In the genomic region with DNA sequence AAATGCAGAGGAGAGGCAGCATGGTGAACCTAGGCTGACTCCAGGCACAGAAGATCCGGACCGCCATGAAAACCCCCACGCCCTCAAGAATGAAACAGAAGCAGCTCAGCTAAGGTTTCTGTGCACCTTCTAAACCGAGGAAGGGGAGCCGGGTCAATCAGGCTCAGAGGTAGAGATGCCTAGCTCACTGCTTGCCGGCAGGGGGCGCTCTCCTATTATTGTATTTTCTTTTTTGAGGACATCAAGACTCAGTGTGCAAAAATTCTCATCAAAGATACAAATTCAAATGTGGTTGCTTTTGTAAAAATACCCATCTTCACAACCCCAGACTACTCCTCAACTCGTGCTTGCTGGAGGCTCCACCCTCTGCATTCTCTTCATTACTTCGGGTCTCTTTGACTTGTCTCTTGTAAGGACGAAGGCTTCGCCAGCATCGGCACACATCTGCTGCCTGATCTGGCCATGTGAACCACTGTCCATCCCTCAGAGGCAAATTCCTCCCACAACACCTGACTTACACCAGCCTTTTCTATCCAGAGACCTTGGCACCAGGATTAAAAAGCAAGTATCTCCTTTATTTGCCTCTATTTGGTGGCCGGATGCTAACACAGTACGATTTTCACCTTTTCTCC, we compare ENCODE assay signal across 8 cellular contexts. TPM values are rescaled to one million over a fixed set of nuclear protein-coding genes. Genes with fewer than 3 reads are reported as not detected.
DNase-seq lines count a peak whose midpoint lies in the region; ATAC-seq, FAIRE-seq and TF ChIP-seq lines count a peak whose summit lies in the region.

No MANE protein-coding gene starts in this region.

- H2AFZ ChIP-seq in hepatocyte: no peak overlapping the region

- ATAC-seq in T-helper 17 cell (peak; percentile 79), GM21528 (IDR thresholded peaks at IDR 0.05; ENCODE audit: low FRiP score, unreplicated experiment) (no peak)

- H3K4me3 Mint-ChIP-seq in T-helper 17 cell: no peak overlapping the region

- peaks cover 2% of the 10 kb centered on the region for H3K36me3 Mint-ChIP-seq in T-helper 17 cell (ENCODE audit: low read depth)

- no peaks in the 10 kb centered on the region for H3K79me2 ChIP-seq in hepatocyte

- no peak for FAIRE-seq in small intestine (lab: Jason Lieb, UNC)

- H3K27me3 ChIP-seq in hepatocyte (no peaks in the 10 kb centered on the region), small intestine (ENCODE audit: control insufficient read depth in 2 of 2, insufficient read depth in 2 of 2, low read length in 2 of 2) (no peaks in the 10 kb centered on the region)

- peak overlapping the region; percentile 59 for H3K4me2 ChIP-seq in hepatocyte

- H3K27me3 Mint-ChIP-seq in T-helper 17 cell: peaks cover 69% of the 10 kb centered on the region

- peaks cover 8% of the 10 kb centered on the region for H3K4me1 Mint-ChIP-seq in T-helper 17 cell

- H3K4me3 ChIP-seq in GM12865 (ENCODE audit: low read depth, low read length): no peak overlapping the region
- no peak overlapping the region for H3K4me3 ChIP-seq in hepatocyte
- no peak overlapping the region for H3K4me3 ChIP-seq in small intestine (ENCODE audit: low read depth in 1 of 2, low read length in 2 of 2)

- H3K9me3 ChIP-seq in T-helper 17 cell (ENCODE audit: control insufficient read depth, low read length, poor library complexity, severe bottlenecking) (no peaks in the 10 kb centered on the region), hepatocyte (ENCODE audit: low read depth) (no peaks in the 10 kb centered on the region), small intestine (ENCODE audit: control insufficient read depth, low read depth) (no peaks in the 10 kb centered on the region)

- H3K36me3 ChIP-seq in hepatocyte (replicated peaks; ENCODE audit: insufficient read depth, low read depth) (no peaks in the 10 kb centered on the region), small intestine (ENCODE audit: control insufficient read depth in 2 of 2, insufficient read depth in 2 of 2, low read length in 2 of 2) (no peaks in the 10 kb centered on the region)

- H3K4me1 ChIP-seq in hepatocyte (ENCODE audit: insufficient read depth) (peaks cover 6% of the 10 kb centered on the region), small intestine (ENCODE audit: control insufficient read depth in 2 of 2, insufficient read depth in 1 of 2, low read depth in 1 of 2, low read length in 1 of 2) (no peaks in the 10 kb centered on the region)

- peak overlapping the region; percentile 21 for H3K27ac Mint-ChIP-seq in T-helper 17 cell

- H3K27ac ChIP-seq in hepatocyte: peak overlapping the region; percentile 41
- no peak overlapping the region for H3K27ac ChIP-seq in small intestine (ENCODE audit: low read depth in 1 of 2, low read length in 1 of 2)

- peak; percentile 77 for TF ChIP-seq CTCF in GM12865 (IDR thresholded peaks at IDR 0.05; ENCODE audit: insufficient read depth, low read depth, low read length, missing control alignments)
- peak; percentile 93 for TF ChIP-seq CTCF in hepatocyte (IDR thresholded peaks at IDR 0.05; ENCODE audit: poor library complexity)

- H3K9me2 ChIP-seq in hepatocyte (replicated peaks; ENCODE audit: insufficient read depth): no peaks in the 10 kb centered on the region

- 37% methylated on average over 14 of the region's 14 CpGs for WGBS in hepatocyte (ENCODE audit: low lambda C conversion rate, missing lambda C conversion rate)
- WGBS in small intestine, 3 donors: 31 to 34% (median 34%) methylated on average over 14 of the region's 14 CpGs

- DNase-seq in GM12865 (ENCODE audit: low read depth) (peak; percentile 71), M059J (ENCODE audit: low read depth) (peak; percentile 45), T-helper 17 cell (peak; percentile 50 to 67 (median 66)), amygdala (lab: John Stamatoyannopoulos, UW) (peak in 46 of 56 donors; percentile 5 to 82 (median 39)), hepatocyte (ENCODE audit: low spot score) (peak; percentile 83), small intestine (peak; percentile 63), NCI-H510A (lab: John Stamatoyannopoulos, UW) (no peak)

- no peaks in the 10 kb centered on the region for H4K20me1 ChIP-seq in hepatocyte (ENCODE audit: insufficient read depth, poor library complexity, severe bottlenecking)

RNA-seq across cellular contexts. Expression of a gene that starts 33.4 kb away (rescaled TPM):
- total RNA-seq in M059J (2014; rRNA removed; shearing (Covaris generic)): not detected in 2 replicates
- not detected for total RNA-seq in T-helper 17 cell
- total RNA-seq in hepatocyte: 1.4 TPM in 1 of 2 replicates, not detected in the other
- 0.50 and 0.52 TPM in 2 replicates for polyA plus RNA-seq in hepatocyte
- under 1 TPM in 1 of 3 donors, not detected in 2; 0.09 TPM for polyA plus RNA-seq in small intestine

RNA-seq across cellular contexts. Expression of a gene that starts 55.1 kb away (rescaled TPM):
- total RNA-seq in M059J (2014; rRNA removed; shearing (Covaris generic)): 1.4 and 1.6 TPM in 2 replicates
- total RNA-seq in T-helper 17 cell (not detected), hepatocyte (61.0 and 84.5 TPM in 2 replicates)
- polyA plus RNA-seq in hepatocyte (108 and 135 TPM in 2 replicates), small intestine (100 to 1,000 TPM in 1 of 3 donors, 10 to 100 TPM in 2; 51.3 to 229 (median 87.9) TPM)

Comparison
In these comparisons a context has a peak if more than half of its experiments do, and no peak if none do; other contexts are left out.
1. RNA of a gene that starts 55.1 kb away (total RNA-seq): 61.0 to 84.5 TPM in hepatocyte; 1.4 to 1.6 TPM in M059J and not detected in T-helper 17 cell; every median in the first group is over 10 times any median in the second.